ENCODE assay signal across 8 cellular contexts in the genomic region with DNA sequence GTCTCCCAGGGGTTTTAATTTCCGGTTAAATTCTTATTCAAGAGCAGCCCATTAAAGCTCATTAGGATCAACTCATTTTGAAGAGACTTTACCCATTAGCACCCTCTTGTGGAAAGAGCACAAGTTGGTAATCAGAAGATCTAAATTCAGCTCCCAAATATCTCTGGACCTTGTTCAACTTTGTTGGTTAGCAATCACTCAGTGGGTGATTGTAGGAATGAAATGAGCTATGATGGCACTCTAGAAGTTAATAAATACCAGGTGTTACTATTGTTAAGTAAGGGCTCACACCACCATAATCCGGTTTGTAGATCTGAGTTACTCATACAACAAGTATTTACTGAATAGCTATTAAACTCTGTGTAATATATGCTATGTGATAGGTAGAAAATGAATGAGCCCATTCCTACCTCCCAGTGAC. TPM values are rescaled to one million over a fixed set of nuclear protein-coding genes. Genes with fewer than 3 reads are reported as not detected.
A peak's percentile ranks its signal among the peaks of the same experiment; 100 is the strongest.
DNase-seq lines count a peak whose midpoint lies in the region; ATAC-seq, FAIRE-seq and TF ChIP-seq lines count a peak whose summit lies in the region.

No MANE protein-coding gene starts in this region.

- H3K27ac ChIP-seq in HL-60 (replicated peaks) (no peak overlapping the region), OCI-LY3 (ENCODE audit: low read length) (no peak overlapping the region), H1 (ENCODE audit: low read depth, low read length) (no peak overlapping the region), mesendoderm (ENCODE audit: low read depth, low read length) (no peak overlapping the region)

- H3K79me1 ChIP-seq in H1 (ENCODE audit: low read depth, low read length) (no peaks in the 10 kb centered on the region), mesendoderm (ENCODE audit: low read length) (no peaks in the 10 kb centered on the region)

- no peaks in the 10 kb centered on the region for H3K27me3 ChIP-seq in HL-60 (ENCODE audit: insufficient read depth, poor library complexity, severe bottlenecking)
- no peaks in the 10 kb centered on the region for H3K27me3 ChIP-seq in OCI-LY3 (ENCODE audit: low read depth, low read length)
- no peaks in the 10 kb centered on the region for H3K27me3 ChIP-seq in H1 (replicated peaks in 1 of 4; ENCODE audit: control insufficient read depth in 3 of 4, extremely low read depth in 1 of 4, insufficient read depth in 3 of 4, low read length in 3 of 4)
- H3K27me3 ChIP-seq in mesendoderm (ENCODE audit: insufficient read depth, low read length, poor library complexity), result no peaks in the 10 kb centered on the region

- H4K5ac ChIP-seq in H1 (ENCODE audit: insufficient read length, low read depth, low read length) (no peak overlapping the region), mesendoderm (ENCODE audit: low read length) (no peak overlapping the region)

- H3K4me1 ChIP-seq in OCI-LY3 (ENCODE audit: low read length) (peaks cover 12% of the 10 kb centered on the region), H1 (replicated peaks in 1 of 4; ENCODE audit: control insufficient read depth in 3 of 4, insufficient read depth in 4 of 4, low read length in 3 of 4) (no peaks in the 10 kb centered on the region), mesendoderm (ENCODE audit: control insufficient read depth, low read depth, low read length) (no peaks in the 10 kb centered on the region)

- TF ChIP-seq CTCF in HL-60 (IDR thresholded peaks at IDR 0.05; ENCODE audit: insufficient read depth, low read length) (peak; percentile 17), OCI-LY3 (IDR thresholded peaks at IDR 0.05; ENCODE audit: low read depth, low read length) (peak; percentile 74), H1 (IDR thresholded peaks at IDR 0.05; ENCODE audit: control extremely low read depth in 1 of 3, insufficient read depth in 1 of 3, low read depth in 1 of 3, low read length in 3 of 3) (peak in 2 of 3 experiments; percentile 36 to 62; a peak in 2 of 4 replicates)

- no peak overlapping the region for H2AFZ ChIP-seq in OCI-LY3 (ENCODE audit: low read depth, low read length)
- H2AFZ ChIP-seq in H1 (ENCODE audit: low read length), result no peak overlapping the region

- H2AK5ac ChIP-seq in H1 (ENCODE audit: low read depth, low read length) (no peak overlapping the region), mesendoderm (ENCODE audit: low read length) (no peak overlapping the region)

- no peak for ATAC-seq in HG03175 (IDR thresholded peaks at IDR 0.05; ENCODE audit: unreplicated experiment)

- no peaks in the 10 kb centered on the region for H3K23me2 ChIP-seq in H1 (ENCODE audit: low read depth, low read length)

- peaks cover 14% of the 10 kb centered on the region for H3K36me3 ChIP-seq in OCI-LY3 (replicated peaks; ENCODE audit: low read depth, low read length)
- H3K36me3 ChIP-seq in H1 (ENCODE audit: control insufficient read depth in 2 of 4, insufficient read depth in 4 of 4, low read length in 3 of 4), result peaks cover 0 to 32% (median 9%) of the 10 kb centered on the region in 4 experiments; a peak in 3 of 8 replicates
- no peaks in the 10 kb centered on the region for H3K36me3 ChIP-seq in mesendoderm (ENCODE audit: control insufficient read depth, insufficient read depth, low read length)

- DNase-seq in DMS114 treated with DMSO at 0.1 percent for 48 hours (lab: John Stamatoyannopoulos, UW; ENCODE audit: unreplicated experiment), result peak; percentile 21
- peak in 1 of 2 experiments; percentile 17 for DNase-seq in HL-60 (ENCODE audit: low read depth in 1 of 2, low spot score in 1 of 2)
- DNase-seq in H1 (ENCODE audit: low read depth in 1 of 2, low spot score in 2 of 2), result no peak
- peak; percentile 71 for DNase-seq in mesendoderm
- DNase-seq in KG1 (lab: John Stamatoyannopoulos, UW), result no peak
- DNase-seq in HK-2 (ENCODE audit: unreplicated experiment), result no peak

- POLR2A ChIA-PET in H1 (lab: Charles Lee; ENCODE audit: partially characterized antibody), result interaction anchor here (1.1 to 1.2 kb wide), 2 partner anchors 11 to 488 kb away, joined by 3 read pairs; no protein-coding TSS in a partner anchor

- no peak overlapping the region for H2BK5ac ChIP-seq in H1 (ENCODE audit: low read depth, low read length)
- H2BK5ac ChIP-seq in mesendoderm (ENCODE audit: low read length), result no peak overlapping the region

- 81% methylated on average over 2 of the region's 2 CpGs; no CpG with 5 or more reads in 1 of the 2 experiments for WGBS in H1 (ENCODE audit: extremely low coverage in 1 of 2, insufficient coverage in 1 of 2, insufficient read length in 1 of 2, insufficient replicate concordance in 2 of 2, low coverage in 1 of 2, low lambda C conversion rate in 2 of 2, missing lambda C conversion rate in 1 of 2), 2 experiments
- no CpG with 5 or more reads among the region's 2 CpGs for WGBS in mesendoderm (ENCODE audit: extremely low coverage, insufficient coverage, low lambda C conversion rate)

- no peak overlapping the region for H3K4me3 ChIP-seq in HL-60 (replicated peaks; ENCODE audit: insufficient read depth, low read length)
- H3K4me3 ChIP-seq in OCI-LY3 (ENCODE audit: low read length), result no peak overlapping the region
- H3K4me3 ChIP-seq in H1 (ENCODE audit: extremely low read depth in 1 of 4, insufficient read depth in 2 of 4, low read depth in 3 of 4, low read length in 4 of 4), result no peak overlapping the region
- no peak overlapping the region for H3K4me3 ChIP-seq in mesendoderm (ENCODE audit: low read length)

- H3K79me2 ChIP-seq in OCI-LY3 (ENCODE audit: low read length), result no peaks in the 10 kb centered on the region
- H3K79me2 ChIP-seq in H1 (ENCODE audit: control insufficient read depth in 1 of 2, insufficient read depth in 2 of 2, low read length in 2 of 2), result no peaks in the 10 kb centered on the region
- no peaks in the 10 kb centered on the region for H3K79me2 ChIP-seq in mesendoderm (ENCODE audit: control insufficient read depth, insufficient read depth, low read length)

- H2BK15ac ChIP-seq in H1 (ENCODE audit: low read length), result no peak overlapping the region
- no peak overlapping the region for H2BK15ac ChIP-seq in mesendoderm (replicated peaks; ENCODE audit: low read depth)

- TF ChIP-seq RAD21 in H1 (IDR thresholded peaks at IDR 0.05 in 1 of 2, conservative IDR thresholded peaks at IDR 0.05 in 1 of 2; ENCODE audit: low read depth in 2 of 2, low read length in 2 of 2), result peak; percentile 52 to 61

- no peak for TF ChIP-seq POLR2A in H1 (IDR thresholded peaks at IDR 0.05; ENCODE audit: control extremely low read depth in 1 of 2, low read depth in 2 of 2, low read length in 2 of 2)

- H3K4me2 ChIP-seq in OCI-LY3 (ENCODE audit: low read length) (no peak overlapping the region), H1 (ENCODE audit: insufficient read depth in 1 of 2, low read depth in 2 of 2, low read length in 2 of 2) (no peak overlapping the region), mesendoderm (ENCODE audit: low read length) (no peak overlapping the region)

- H3K56ac ChIP-seq in H1 (replicated peaks; ENCODE audit: insufficient read length, low read depth, low read length) (no peak overlapping the region), mesendoderm (ENCODE audit: low read length) (no peak overlapping the region)

- TF ChIP-seq EP300 in H1 (IDR thresholded peaks at IDR 0.05; ENCODE audit: borderline replicate concordance in 1 of 2, low read depth in 2 of 2, low read length in 2 of 2), result no peak

- H3K4ac ChIP-seq in H1 (replicated peaks; ENCODE audit: insufficient read length, low read depth, low read length), result no peak overlapping the region
- no peak overlapping the region for H3K4ac ChIP-seq in mesendoderm (ENCODE audit: low read depth, low read length)

- CTCF ChIA-PET in H1 (lab: Charles Lee; ENCODE audit: partially characterized antibody), result interaction anchor here (0.6 to 2.3 kb wide), 37 partner anchors 10 to 672 kb away, joined by 3 to 23 read pairs (median 4); a partner anchor contains a TSS

- H3K14ac ChIP-seq in H1 (ENCODE audit: insufficient read length), result no peak overlapping the region

- H3K18ac ChIP-seq in H1 (ENCODE audit: extremely low read depth, low read length) (no peak overlapping the region), mesendoderm (ENCODE audit: low read length) (no peak overlapping the region)

- H3K9me3 ChIP-seq in OCI-LY3 (ENCODE audit: insufficient read depth, low read length) (no peaks in the 10 kb centered on the region), H1 (ENCODE audit: insufficient read depth in 2 of 2, low read depth in 1 of 2, low read length in 1 of 2) (no peaks in the 10 kb centered on the region)

- H4K20me1 ChIP-seq in OCI-LY3 (ENCODE audit: insufficient read depth, low read length), result no peaks in the 10 kb centered on the region
- H4K20me1 ChIP-seq in H1 (replicated peaks in 1 of 2; ENCODE audit: control insufficient read depth in 1 of 2, insufficient read depth in 2 of 2, low read length in 2 of 2), result no peaks in the 10 kb centered on the region

- no peak overlapping the region for H2BK120ac ChIP-seq in H1 (replicated peaks; ENCODE audit: low read depth, low read length)
- H2BK120ac ChIP-seq in mesendoderm (ENCODE audit: low read depth, low read length), result no peak overlapping the region

- no peak overlapping the region for H3K9ac ChIP-seq in OCI-LY3 (ENCODE audit: low read length)
- no peak overlapping the region for H3K9ac ChIP-seq in H1 (replicated peaks in 1 of 4; ENCODE audit: extremely low read depth in 1 of 4, low read depth in 3 of 4, low read length in 3 of 4)
- H3K9ac ChIP-seq in mesendoderm (ENCODE audit: low read length), result no peak overlapping the region

- no peak overlapping the region for H4K8ac ChIP-seq in H1 (ENCODE audit: extremely low read depth, insufficient read depth, low read length)
- no peak overlapping the region for H4K8ac ChIP-seq in mesendoderm (ENCODE audit: low read depth, low read length)

- H2BK12ac ChIP-seq in H1 (ENCODE audit: low read depth, low read length), result no peak overlapping the region

- no peak overlapping the region for H2BK20ac ChIP-seq in H1 (ENCODE audit: low read length)

- H3K23ac ChIP-seq in H1 (ENCODE audit: insufficient read length), result no peak overlapping the region
- no peak overlapping the region for H3K23ac ChIP-seq in mesendoderm (ENCODE audit: low read length)

- no peak overlapping the region for H4K91ac ChIP-seq in H1 (replicated peaks; ENCODE audit: insufficient read length, low read length)

- peak; percentile 50 for FAIRE-seq in H1 (lab: Jason Lieb, UNC)

RNA-seq across cellular contexts. Expression of a gene that starts 42.9 kb away (rescaled TPM):
- total RNA-seq in H1 (2021; fragmentation: NEBNext Ultra II Directional; extraction: Animal tissue kit (Norgen Biotek cat#: 25700)), result 30.4 and 32.3 TPM in 2 replicates
- polyA plus RNA-seq in H1 (2011; rRNA removed), result 1.5 and 3.3 TPM in 2 replicates
- polyA plus RNA-seq in H1 (2011; cell fraction: cytosol; rRNA removed), result 3.5 TPM
- polyA plus RNA-seq in H1 (2011; cell fraction: nucleus; rRNA removed), result 9.3 TPM
- polyA plus RNA-seq in H1 (2012, experiment 1 of 2), result 9.7 to 12.5 TPM (median 11.2 TPM) in 4 replicates
- 1.0 TPM for polyA plus RNA-seq in H1 (2012, experiment 2 of 2)
- 17.0 TPM for polyA plus RNA-seq in H1 (2013, experiment 1 of 2)
- 17.7 TPM for polyA plus RNA-seq in H1 (2013, experiment 2 of 2)
- polyA minus RNA-seq in H1 (2011; rRNA and poly(A)+ RNA removed), result 54.9 and 75.1 TPM in 2 replicates
- polyA minus RNA-seq in H1 (2011; cell fraction: cytosol; rRNA and poly(A)+ RNA removed), result 8.7 TPM
- polyA minus RNA-seq in H1 (2011; cell fraction: nucleus; rRNA and poly(A)+ RNA removed), result 98.1 TPM
- polyA plus RNA-seq in mesendoderm (2013, experiment 1 of 2), result 12.5 TPM
- polyA plus RNA-seq in mesendoderm (2013, experiment 2 of 2), result 14.3 TPM

RNA-seq across cellular contexts. Expression of a gene that starts 49.5 kb away (rescaled TPM):
- total RNA-seq in H1 (2021; fragmentation: NEBNext Ultra II Directional; extraction: Animal tissue kit (Norgen Biotek cat#: 25700)), result 3.5 and 4.2 TPM in 2 replicates
- polyA plus RNA-seq in H1 (2011; rRNA removed), result 0.88 and 1.1 TPM in 2 replicates
- polyA plus RNA-seq in H1 (2011; cell fraction: cytosol; rRNA removed), result 0.57 TPM
- polyA plus RNA-seq in H1 (2011; cell fraction: nucleus; rRNA removed), result 1.3 TPM
- polyA plus RNA-seq in H1 (2012, experiment 1 of 2), result 1.9 to 2.1 TPM (median 2.0 TPM) in 4 replicates
- polyA plus RNA-seq in H1 (2012, experiment 2 of 2), result 2.2 TPM
- polyA plus RNA-seq in H1 (2013, experiment 1 of 2), result 5.7 TPM
- polyA plus RNA-seq in H1 (2013, experiment 2 of 2), result 6.3 TPM
- 1.2 and 1.7 TPM in 2 replicates for polyA minus RNA-seq in H1 (2011; rRNA and poly(A)+ RNA removed)
- not detected for polyA minus RNA-seq in H1 (2011; cell fraction: cytosol; rRNA and poly(A)+ RNA removed)
- polyA minus RNA-seq in H1 (2011; cell fraction: nucleus; rRNA and poly(A)+ RNA removed), result 1.4 TPM
- polyA plus RNA-seq in mesendoderm (2013, experiment 1 of 2), result 7.8 TPM
- polyA plus RNA-seq in mesendoderm (2013, experiment 2 of 2), result 8.4 TPM

Comparison
In these comparisons a context has a peak if more than half of its experiments do, and no peak if none do; other contexts are left out.
1. DNase-seq: peak in DMS114 treated with DMSO at 0.1 percent for 48 hours (single experiment) and mesendoderm (single experiment); none in H1 (0 of 2), KG1 (single experiment) and HK-2 (single experiment).
2. CTCF ChIP-seq: peak in every context shown above with its lines; median percentile 74 in OCI-LY3; 49 in H1; 17 in HL-60.